Comparison of ENCODE assay signal across 1 cellular context in the genomic region with DNA sequence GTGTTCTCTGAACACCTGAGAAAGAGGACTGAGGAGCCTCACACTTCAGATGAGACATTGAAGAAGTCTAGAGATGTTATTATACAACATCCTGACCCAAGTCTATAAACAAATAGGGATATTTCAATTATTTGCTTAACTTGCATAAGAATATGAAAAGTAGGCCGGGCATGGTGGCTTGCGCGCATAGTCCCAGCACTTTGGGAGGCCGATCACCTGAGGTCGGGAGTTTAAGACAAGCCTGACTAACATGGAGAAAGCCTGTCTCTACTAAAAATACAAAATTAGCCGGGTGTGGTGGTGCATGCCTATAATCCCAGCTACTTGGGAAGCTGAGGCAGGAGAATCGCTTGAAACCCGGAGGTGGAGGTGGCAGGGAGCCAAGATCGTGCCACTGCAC. TPM values are rescaled to one million over a fixed set of nuclear protein-coding genes. Genes with fewer than 3 reads are reported as not detected.
"Had no signal": no experiment of that assay in that cellular context is flagged by ENCODE, and none has a peak within 500 bp of the region (broad histone marks: within the 10 kb centered on the region; RNA-seq: fewer than 3 reads in every experiment).

No MANE protein-coding gene starts in this region.

RNA-seq across cellular contexts. Expression of a gene that starts 25.8 kb away (rescaled TPM):
- total RNA-seq: G401 had no signal
